ENCODE assay signal across 13 cellular contexts in the genomic region with DNA sequence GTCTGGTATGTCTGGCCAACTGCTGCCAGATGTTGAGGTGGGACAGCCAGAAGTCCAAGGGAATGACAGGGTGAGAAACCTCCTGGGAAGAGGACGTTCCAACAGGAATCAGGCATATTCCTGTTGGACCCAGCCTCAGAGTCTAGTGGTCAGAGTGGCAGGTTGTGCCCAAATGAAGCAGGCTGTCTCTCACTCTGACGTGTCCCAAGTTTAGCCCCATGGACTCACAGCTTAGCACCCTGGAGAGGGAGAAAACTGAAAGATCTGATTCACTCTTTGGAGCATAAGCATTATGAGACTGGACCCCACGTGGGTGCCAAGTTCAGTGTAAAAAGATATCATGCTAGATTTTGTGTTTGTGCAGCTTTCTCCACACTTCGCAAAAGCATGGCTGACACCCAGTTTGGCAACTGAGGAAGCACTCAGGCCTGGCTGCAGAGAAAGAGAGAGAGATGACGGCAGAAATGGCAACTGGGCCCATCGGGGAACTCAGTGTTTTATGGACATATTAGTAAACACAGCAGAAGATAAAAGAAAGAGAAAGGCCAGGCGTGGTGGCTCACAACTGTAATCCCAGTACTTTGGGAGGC.
DNase-seq lines count a peak whose midpoint lies in the region; ATAC-seq and TF ChIP-seq lines count a peak whose summit lies in the region.
"Had no signal": no experiment of that assay in that cellular context is flagged by ENCODE, and none has a peak within 500 bp of the region (broad histone marks: within the 10 kb centered on the region; RNA-seq: fewer than 3 reads in every experiment).

No MANE protein-coding gene starts in this region.

- H3K27ac ChIP-seq in right atrium auricular region (no peak overlapping the region), ovary (no peak overlapping the region)
- H3K27ac ChIP-seq: 22Rv1, GM23248 had no signal

- H3K4me1 ChIP-seq in right atrium auricular region (no peaks in the 10 kb centered on the region), ovary (ENCODE audit: insufficient read depth) (no peaks in the 10 kb centered on the region)

- H3K4me1 Mint-ChIP-seq in activated T-cell treated with anti-CD3 and anti-CD28 coated beads, Interleukin-2, amount 50 U/mL, for 24 hours (ENCODE audit: low read depth), result peaks cover 5% of the 10 kb centered on the region
- no peaks in the 10 kb centered on the region for H3K4me1 Mint-ChIP-seq in T-helper 2 cell treated with Interferon-gamma antibody and Interleukin-4, amounts not matched to agents 5 μg/mL and 100 μg/mL, for 36 hours (ENCODE audit: low read depth)

- no peak for DNase-seq in activated T-cell treated with anti-CD3 and anti-CD28 coated beads, Interleukin-2, amount 50 U/mL, for 24 hours
- no peak for DNase-seq in activated T-cell treated with anti-CD3 and anti-CD28 coated beads, Interleukin-2, amount 50 U/mL, for 1 hour
- DNase-seq in Right ventricle myocardium superior (no peak), right atrium auricular region (ENCODE audit: low spot score) (peak; percentile 63), ovary (no peak), NCI-H1436 (lab: John Stamatoyannopoulos, UW) (no peak)
- no peak for DNase-seq in T-helper 2 cell treated with Interferon-gamma antibody and Interleukin-4, amounts not matched to agents 5 μg/mL and 100 μg/mL, for 36 hours (ENCODE audit: low spot score)
- DNase-seq in activated naive CD4-positive, alpha-beta T cell treated with anti-CD3 and anti-CD28 coated beads, Interleukin-2, amount 50 U/mL, for 16 hours, result no peak
- DNase-seq: DMS53, GM23248 had no signal

- no peaks in the 10 kb centered on the region for H3K9me3 ChIP-seq in right atrium auricular region
- H3K9me3 ChIP-seq in ovary, result no peaks in the 10 kb centered on the region

- no peak for TF ChIP-seq CTCF in right atrium auricular region (IDR thresholded peaks at IDR 0.05)
- TF ChIP-seq CTCF in ovary (IDR thresholded peaks at IDR 0.05), result no peak

- no peaks in the 10 kb centered on the region for H3K27me3 ChIP-seq in right atrium auricular region
- H3K27me3 ChIP-seq in ovary, result no peaks in the 10 kb centered on the region

- H3K36me3 ChIP-seq in right atrium auricular region, result no peaks in the 10 kb centered on the region
- H3K36me3 ChIP-seq in ovary, result no peaks in the 10 kb centered on the region

- no peaks in the 10 kb centered on the region for H3K36me3 Mint-ChIP-seq in activated T-cell treated with anti-CD3 and anti-CD28 coated beads, Interleukin-2, amount 50 U/mL, for 24 hours (ENCODE audit: low read depth)
- no peaks in the 10 kb centered on the region for H3K36me3 Mint-ChIP-seq in T-helper 2 cell treated with Interferon-gamma antibody and Interleukin-4, amounts not matched to agents 5 μg/mL and 100 μg/mL, for 36 hours (ENCODE audit: low read depth)
- H3K36me3 Mint-ChIP-seq: CD14-positive monocyte had no signal

- no peaks in the 10 kb centered on the region for H3K27me3 Mint-ChIP-seq in activated T-cell treated with anti-CD3 and anti-CD28 coated beads, Interleukin-2, amount 50 U/mL, for 24 hours
- no peaks in the 10 kb centered on the region for H3K27me3 Mint-ChIP-seq in T-helper 2 cell treated with Interferon-gamma antibody and Interleukin-4, amounts not matched to agents 5 μg/mL and 100 μg/mL, for 36 hours (ENCODE audit: low read depth)

- intact Hi-C loops in Right ventricle myocardium superior (cut with DNase I) (no loop called here), ovary (cut with DNase I) (no loop called here)

- no peak overlapping the region for H3K4me3 Mint-ChIP-seq in activated T-cell treated with anti-CD3 and anti-CD28 coated beads, Interleukin-2, amount 50 U/mL, for 24 hours
- no peak overlapping the region for H3K4me3 Mint-ChIP-seq in T-helper 2 cell treated with Interferon-gamma antibody and Interleukin-4, amounts not matched to agents 5 μg/mL and 100 μg/mL, for 36 hours
- H3K4me3 Mint-ChIP-seq: CD14-positive monocyte had no signal

- H3K4me3 ChIP-seq in right atrium auricular region (no peak overlapping the region), ovary (no peak overlapping the region)
- H3K4me3 ChIP-seq: GM23248 had no signal

- TF ChIP-seq POLR2A in ovary (IDR thresholded peaks at IDR 0.05), result no peak

- ATAC-seq in Right ventricle myocardium superior (ENCODE audit: poor library complexity), result peak; percentile 45
- ATAC-seq: HCT116 had no signal

- H3K27ac Mint-ChIP-seq in activated T-cell treated with anti-CD3 and anti-CD28 coated beads, Interleukin-2, amount 50 U/mL, for 24 hours, result peak overlapping the region; percentile 7
- H3K27ac Mint-ChIP-seq in T-helper 2 cell treated with Interferon-gamma antibody and Interleukin-4, amounts not matched to agents 5 μg/mL and 100 μg/mL, for 36 hours, result no peak overlapping the region
- H3K27ac Mint-ChIP-seq: CD14-positive monocyte had no signal

- WGBS in ovary, 3 donors, result 83 to 85% (median 84%) methylated on average over 7 of the region's 7 CpGs

- H3K9me3 Mint-ChIP-seq in activated T-cell treated with anti-CD3 and anti-CD28 coated beads, Interleukin-2, amount 50 U/mL, for 24 hours, result no peaks in the 10 kb centered on the region
- H3K9me3 Mint-ChIP-seq in T-helper 2 cell treated with Interferon-gamma antibody and Interleukin-4, amounts not matched to agents 5 μg/mL and 100 μg/mL, for 36 hours, result no peaks in the 10 kb centered on the region

- no peak for TF ChIP-seq EP300 in ovary (IDR thresholded peaks at IDR 0.05)
